ENCODE assay signal across 25 cellular contexts in genomic region chr1:5906966-5907365, GRCh38.
A peak's percentile ranks its signal among the peaks of the same experiment; 100 is the strongest.
DNase-seq lines count a peak whose midpoint lies in the region; ATAC-seq lines count a peak whose summit lies in the region.
"Had no signal": no experiment of that assay in that cellular context is flagged by ENCODE, and none has a peak within 500 bp of the region (broad histone marks: within the 10 kb centered on the region; RNA-seq: fewer than 3 reads in every experiment).

No MANE protein-coding gene starts in this region.

- H3K4me3 ChIP-seq in BLaER1 (no peak overlapping the region), H7 (ENCODE audit: insufficient read depth, low read depth, low read length) (no peak overlapping the region)
- H3K4me3 ChIP-seq: A549, SJSA1 had no signal

- intact Hi-C loops in posterior vena cava (cut with DNase I): no loop called here

- no peaks in the 10 kb centered on the region for H3K9me3 ChIP-seq in BLaER1
- H3K9me3 ChIP-seq: A549, Caco-2, SJSA1 had no signal

- no peak overlapping the region for H3K9ac ChIP-seq in BLaER1
- H3K9ac ChIP-seq: KMS-11 had no signal

- no peak overlapping the region for H3K4me2 ChIP-seq in BLaER1
- H3K4me2 ChIP-seq: A549, KMS-11 had no signal

- H3K36me3 ChIP-seq in BLaER1: peaks cover 32% of the 10 kb centered on the region
- H3K36me3 ChIP-seq in H7 (replicated peaks; ENCODE audit: control insufficient read depth, insufficient read depth, low read length): no peaks in the 10 kb centered on the region
- H3K36me3 ChIP-seq: SJSA1 had no signal

- H3K27ac ChIP-seq in BLaER1: peak overlapping the region; percentile 35; the same call in 1 of the 2 replicates
- H3K27ac ChIP-seq: A549, HL-60, KMS-11, SJSA1 had no signal

- H3K27me3 ChIP-seq in BLaER1 (no peaks in the 10 kb centered on the region), H7 (ENCODE audit: control insufficient read depth, insufficient read depth, low read length) (no peaks in the 10 kb centered on the region)
- H3K27me3 ChIP-seq: SJSA1 had no signal

- no peak for ATAC-seq in left lobe of liver
- ATAC-seq: A549 had no signal

- DNase-seq in H7 (peak; percentile 31), left lobe of liver (ENCODE audit: low spot score) (peak; percentile 33), posterior vena cava (ENCODE audit: low spot score) (peak; percentile 68), NCI-H1092 (lab: John Stamatoyannopoulos, UW) (no peak), T-helper 1 cell (no peak)
- DNase-seq in activated CD4-positive, alpha-beta T cell treated with anti-CD3 and anti-CD28 coated beads, Interleukin-2, amount 50 U/mL, for 4 hours: no peak
- DNase-seq: AML-193; C1 segment of cervical spinal cord; Caco-2; CD4-positive, alpha-beta memory T cell; DMS79 treated with DMSO at 0.1 percent for 48 hours; GF-D8; MM.1S; NCI-H1417; NCI-H1694; NCI-H2081; NCI-H2227 treated with DMSO at 0.1 percent for 48 hours; NCI-H526 treated with DMSO at 0.1 percent for 48 hours; Right ventricle myocardium superior; RPMI8226 had no signal

- peaks cover 46% of the 10 kb centered on the region for H3K4me1 ChIP-seq in BLaER1
- H3K4me1 ChIP-seq: A549, Caco-2, SJSA1 had no signal

- no peaks in the 10 kb centered on the region for H4K20me1 ChIP-seq in BLaER1

Comparison
In these comparisons a context has a peak if more than half of its experiments do, and no peak if none do; other contexts are left out.
1. DNase-seq: peak in H7 (single experiment), left lobe of liver (single experiment) and posterior vena cava (single experiment); none in activated CD4-positive, alpha-beta T cell treated with anti-CD3 and anti-CD28 coated beads, Interleukin-2, amount 50 U/mL, for 4 hours (0 of 2), NCI-H1092 (single experiment) and T-helper 1 cell (0 of 5).